Comparison of ENCODE assay signal across 26 cellular contexts in genomic region chr18:11112218-11112750, GRCh38. TPM values are rescaled to one million over a fixed set of nuclear protein-coding genes. Genes with fewer than 3 reads are reported as not detected.
"Had no signal": no experiment of that assay in that cellular context is flagged by ENCODE, and none has a peak within 500 bp of the region (broad histone marks: within the 10 kb centered on the region; RNA-seq: fewer than 3 reads in every experiment).

No MANE protein-coding gene starts in this region.

- H3K4me1 ChIP-seq: heart right ventricle, lower lobe of right lung, parathyroid adenoma, thyroid gland, vagina had no signal

- H3K9me3 Mint-ChIP-seq: endodermal cell, natural killer cell had no signal

- H3K27ac Mint-ChIP-seq: endodermal cell; immature natural killer cell; natural killer cell; progenitor cell of endocrine pancreas; stimulated activated effector memory CD8-positive, alpha-beta T cell treated with anti-CD3 and anti-CD28 coated beads, Interleukin-12 subunit alpha, Interleukin-12 subunit beta, amount 100 ng/mL, for 72 hours had no signal

- H3K4me3 ChIP-seq: heart right ventricle, lower lobe of right lung, stomach, thyroid gland, vagina had no signal

- H3K27ac ChIP-seq: epithelial cell of prostate, heart right ventricle, lower lobe of right lung, parathyroid adenoma, stomach, thyroid gland, vagina had no signal

- H3K27me3 ChIP-seq: heart right ventricle, stomach, thyroid gland, vagina had no signal

- FAIRE-seq: keratinocyte had no signal

- DNase-seq: cortex of kidney; effector CD4-positive, alpha-beta T cell; endodermal cell; foreskin melanocyte; glutamatergic neuron; heart right ventricle; hypothalamus; immature natural killer cell; left ventricle myocardium superior; lower lobe of right lung; natural killer cell; occipital lobe; stimulated activated CD4-positive, alpha-beta T cell treated with anti-CD3 and anti-CD28 coated beads, Interleukin-2, amount 100 ng/mL, for 24 hours; stimulated activated CD4-positive, alpha-beta T cell treated with anti-CD3 and anti-CD28 coated beads, Interleukin-4, amount 100 ng/mL, for 24 hours; stimulated activated naive CD4-positive, alpha-beta T cell treated with Interleukin-2 at 50 U/mL for 16 hours; stomach; thyroid gland; trophoblast cell had no signal

- H3K9me3 ChIP-seq: heart right ventricle, lower lobe of right lung, stomach, thyroid gland, vagina had no signal

- ATAC-seq: esophagus mucosa; heart right ventricle; left ventricle myocardium superior; lower lobe of right lung; natural killer cell; sciatic nerve; stimulated activated effector memory CD8-positive, alpha-beta T cell treated with anti-CD3 and anti-CD28 coated beads, Interleukin-12 subunit alpha, Interleukin-12 subunit beta, amount 100 ng/mL, for 72 hours had no signal

- H3K36me3 ChIP-seq: heart right ventricle, lower lobe of right lung, stomach, thyroid gland, vagina had no signal

- H3K9ac ChIP-seq: parathyroid adenoma had no signal

- H3K4me3 Mint-ChIP-seq: endodermal cell; natural killer cell; stimulated activated effector memory CD8-positive, alpha-beta T cell treated with anti-CD3 and anti-CD28 coated beads, Interleukin-12 subunit alpha, Interleukin-12 subunit beta, amount 100 ng/mL, for 72 hours had no signal

- H2AFZ ChIP-seq: parathyroid adenoma had no signal

- H3K36me3 Mint-ChIP-seq: immature natural killer cell; natural killer cell; stimulated activated effector memory CD8-positive, alpha-beta T cell treated with anti-CD3 and anti-CD28 coated beads, Interleukin-12 subunit alpha, Interleukin-12 subunit beta, amount 100 ng/mL, for 72 hours had no signal

- H3K4me1 Mint-ChIP-seq: immature natural killer cell; natural killer cell; stimulated activated effector memory CD8-positive, alpha-beta T cell treated with anti-CD3 and anti-CD28 coated beads, Interleukin-12 subunit alpha, Interleukin-12 subunit beta, amount 100 ng/mL, for 72 hours had no signal

- H3K79me2 ChIP-seq: parathyroid adenoma had no signal

RNA-seq across cellular contexts. Expression of gene PIEZO2, which starts 37.1 kb away (rescaled TPM):
- total RNA-seq: natural killer cell had no signal
- polyA plus RNA-seq: immature natural killer cell, keratinocyte had no signal
